Comparison of ENCODE assay signal across 1 cellular context in genomic region chr11:68343761-68344256, GRCh38.
TF ChIP-seq lines count a peak whose summit lies in the region.

No MANE protein-coding gene starts in this region.

TF ChIP-seq in HepG2, 621 proteins besides CTCF, POLR2A, EP300 and RAD21 (continued from another document and continues in another):
- TF ChIP-seq THAP9 (CRISPR knock-in tag; IDR thresholded peaks at IDR 0.05; ENCODE audit: borderline replicate concordance) (0 out of 2 replicates have a peak, but pooled peaks have one; percentile 25), ZSCAN12 (CRISPR knock-in tag; IDR thresholded peaks at IDR 0.05) (no peak), ZNF569 (CRISPR knock-in tag; IDR thresholded peaks at IDR 0.05; ENCODE audit: borderline replicate concordance) (no peak), JUN (CRISPR knock-in tag; IDR thresholded peaks at IDR 0.05) (no peak), GMEB2 (CRISPR knock-in tag; IDR thresholded peaks at IDR 0.05; ENCODE audit: low read depth) (no peak), ARNT2 (CRISPR knock-in tag; IDR thresholded peaks at IDR 0.05; ENCODE audit: low read depth) (no peak), ZSCAN29 (CRISPR knock-in tag; conservative IDR thresholded peaks at IDR 0.05) (no peak), NAIF1 (CRISPR knock-in tag; IDR thresholded peaks at IDR 0.05; ENCODE audit: borderline replicate concordance) (no peak), ZNF550 (CRISPR knock-in tag; IDR thresholded peaks at IDR 0.05; ENCODE audit: borderline replicate concordance) (no peak), CEBPG (CRISPR knock-in tag; IDR thresholded peaks at IDR 0.05) (no peak), HMG20B (CRISPR knock-in tag; conservative IDR thresholded peaks at IDR 0.05) (no peak), SP4 (CRISPR knock-in tag; IDR thresholded peaks at IDR 0.05) (no peak), GMEB1 (CRISPR knock-in tag; IDR thresholded peaks at IDR 0.05; ENCODE audit: borderline replicate concordance) (no peak), SP2 (CRISPR knock-in tag; IDR thresholded peaks at IDR 0.05) (no peak), ZC3H4 (CRISPR knock-in tag; IDR thresholded peaks at IDR 0.05; ENCODE audit: borderline replicate concordance) (no peak), IKZF5 (CRISPR knock-in tag; IDR thresholded peaks at IDR 0.05) (peak; percentile 41; the same call in 1 of the 2 replicates), ZHX2 (IDR thresholded peaks at IDR 0.05; ENCODE audit: low read depth) (no peak), ZHX2 (CRISPR knock-in tag; IDR thresholded peaks at IDR 0.05; ENCODE audit: borderline replicate concordance) (no peak), ZNF704 (CRISPR knock-in tag; IDR thresholded peaks at IDR 0.05; ENCODE audit: borderline replicate concordance) (no peak), NBN (conservative IDR thresholded peaks at IDR 0.05) (no peak), DNMT3B (CRISPR knock-in tag; conservative IDR thresholded peaks at IDR 0.05) (no peak), ZBTB20 (CRISPR knock-in tag; IDR thresholded peaks at IDR 0.05; ENCODE audit: borderline replicate concordance, low read depth) (no peak), SRSF4 (IDR thresholded peaks at IDR 0.05; ENCODE audit: low read depth, low read length, poor library complexity, severe bottlenecking) (no peak), KLF6 (CRISPR knock-in tag; IDR thresholded peaks at IDR 0.05) (no peak), HMGXB3 (CRISPR knock-in tag; IDR thresholded peaks at IDR 0.05; ENCODE audit: borderline replicate concordance) (no peak), HOXA5 (CRISPR knock-in tag; IDR thresholded peaks at IDR 0.05) (no peak), ZNF30 (CRISPR knock-in tag; IDR thresholded peaks at IDR 0.05) (no peak), NFIC (IDR thresholded peaks at IDR 0.05; ENCODE audit: low read length) (no peak), ZNF549 (CRISPR knock-in tag; IDR thresholded peaks at IDR 0.05) (no peak), ZBTB7A (CRISPR knock-in tag; IDR thresholded peaks at IDR 0.05) (no peak), MIER2 (CRISPR knock-in tag; IDR thresholded peaks at IDR 0.05) (no peak), ZNF20 (CRISPR knock-in tag; IDR thresholded peaks at IDR 0.05) (no peak), MEIS2 (CRISPR knock-in tag; IDR thresholded peaks at IDR 0.05) (no peak), SKIL (CRISPR knock-in tag; IDR thresholded peaks at IDR 0.05; ENCODE audit: borderline replicate concordance) (peak; percentile 23; the same call in 1 of the 2 replicates), EHMT2 (IDR thresholded peaks at IDR 0.05; ENCODE audit: borderline replicate concordance, low read depth, low read length) (no peak)
